Comparison of ENCODE assay signal across 8 cellular contexts in genomic region chr14:105448706-105449111, GRCh38. TPM values are rescaled to one million over a fixed set of nuclear protein-coding genes. Genes with fewer than 3 reads are reported as not detected.
DNase-seq lines count a peak whose midpoint lies in the region; ATAC-seq lines count a peak whose summit lies in the region.

No MANE protein-coding gene starts in this region.

- ATAC-seq in HG03520 (IDR thresholded peaks at IDR 0.05; ENCODE audit: unreplicated experiment) = no peak

- DNase-seq in NCI-H1436 (lab: John Stamatoyannopoulos, UW) (peak; percentile 35), NCI-H1436 treated with DMSO at 0.1 percent for 48 hours (lab: John Stamatoyannopoulos, UW) (no peak), NCI-H226 (peak; percentile 22), epidermal melanocyte (ENCODE audit: insufficient read length, low spot score) (peak; percentile 86), myocyte (ENCODE audit: low read depth) (peak; percentile 60)
- DNase-seq in activated CD8-positive, alpha-beta memory T cell treated with anti-CD3 and anti-CD28 coated beads, Interleukin-2, amount 50 U/mL, for 24 hours (ENCODE audit: extremely low read depth) = peak; percentile 4
- peak; percentile 13 to 21 for DNase-seq in stimulated activated CD8-positive, alpha-beta memory T cell treated with anti-CD3 and anti-CD28 coated beads, Interleukin-4, amount 100 ng/mL, for 4 hours (ENCODE audit: low read depth in 2 of 2, low spot score in 1 of 2)

RNA-seq across cellular contexts. Expression of gene CRIP2, which starts 25.9 kb away (rescaled TPM):
- total RNA-seq in myocyte = 586 and 856 TPM in 2 replicates
- polyA plus RNA-seq in myocyte (2012) = 418 TPM

RNA-seq across cellular contexts. Expression of gene MTA1, which starts 29.1 kb away (rescaled TPM):
- 44.0 and 50.9 TPM in 2 replicates for total RNA-seq in myocyte
- 64.6 TPM for polyA plus RNA-seq in myocyte (2012)

RNA-seq across cellular contexts. Expression of gene CRIP1, which starts 38.0 kb away (rescaled TPM):
- 0.99 and 2.6 TPM in 2 replicates for total RNA-seq in myocyte
- polyA plus RNA-seq in myocyte (2012) = 68.3 TPM

RNA-seq across cellular contexts. Expression of gene TEDC1, which starts 42.3 kb away (rescaled TPM):
- total RNA-seq in myocyte = 9.3 and 14.4 TPM in 2 replicates
- polyA plus RNA-seq in myocyte (2012) = 12.6 TPM

RNA-seq across cellular contexts. Expression of gene TEX22, which starts 50.4 kb away (rescaled TPM):
- 0.10 and 0.32 TPM in 2 replicates for total RNA-seq in myocyte
- 0.26 TPM for polyA plus RNA-seq in myocyte (2012)
